Comparison of ENCODE assay signal across 8 cellular contexts in the genomic region with DNA sequence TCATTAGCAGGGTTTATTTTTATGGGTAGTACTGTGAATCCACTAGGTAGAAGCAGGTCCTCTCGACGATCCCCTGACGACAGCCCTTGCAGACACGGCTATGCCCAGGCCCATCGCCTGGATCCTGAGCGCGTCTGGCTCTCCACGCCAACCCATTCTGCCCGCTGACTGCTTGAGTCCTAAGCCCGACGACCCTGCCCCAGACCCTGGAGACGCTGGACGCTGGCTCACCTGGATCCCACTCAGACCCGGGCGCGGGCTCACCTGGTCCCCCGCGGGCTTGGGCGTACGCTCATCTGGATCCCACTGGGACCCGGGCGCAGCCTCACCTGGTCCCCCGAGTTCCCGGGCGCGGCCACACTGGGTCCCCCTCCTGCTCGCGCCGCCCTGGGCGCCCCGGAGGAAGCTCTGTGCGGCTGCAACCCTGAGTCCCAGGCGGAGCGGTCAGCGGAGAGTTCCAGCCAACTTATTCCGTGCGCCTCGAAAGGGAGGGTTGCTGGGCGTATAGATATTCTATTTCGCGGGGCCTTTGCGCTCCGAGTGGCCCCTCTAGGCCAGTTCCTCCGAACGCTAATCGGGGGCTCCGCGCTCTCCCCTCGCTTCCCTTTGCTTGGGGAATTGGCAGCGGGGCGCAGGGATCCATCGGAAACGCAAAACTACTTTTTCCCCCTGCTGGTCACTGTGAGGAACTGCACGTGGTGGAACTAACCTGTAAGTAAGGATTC.
DNase-seq lines count a peak whose midpoint lies in the region; ATAC-seq and TF ChIP-seq lines count a peak whose summit lies in the region.

No MANE protein-coding gene starts in this region.

- H3K36me3 ChIP-seq in ES-I3 (ENCODE audit: insufficient read depth, low read length), result no peaks in the 10 kb centered on the region
- H3K36me3 ChIP-seq in lung (ENCODE audit: control insufficient read depth in 2 of 2, insufficient read depth in 2 of 2, low read length in 2 of 2), result no peaks in the 10 kb centered on the region

- TF ChIP-seq CTCF in lung (IDR thresholded peaks at IDR 0.05; ENCODE audit: control extremely low read depth, extremely low read depth), result peak; percentile 72

- peak; percentile 68 for DNase-seq in NCI-H510A (lab: John Stamatoyannopoulos, UW)
- peak; percentile 24 to 37 for DNase-seq in activated CD4-positive, alpha-beta T cell treated with anti-CD3 and anti-CD28 coated beads, Interleukin-2, amount 50 U/mL, for 4 hours
- peak; percentile 37 for DNase-seq in effector CD4-positive, alpha-beta T cell
- DNase-seq in lung (ENCODE audit: low spot score), result peak; percentile 48
- peak; percentile 23 to 32 (median 25) for DNase-seq in stimulated activated CD4-positive, alpha-beta T cell treated with anti-CD3 and anti-CD28 coated beads, TNF-alpha, amount 100 ng/mL, for 24 hours (ENCODE audit: low read depth in 3 of 3)

- H3K9me3 ChIP-seq in ES-I3 (ENCODE audit: control insufficient read depth, insufficient read depth, low read length), result no peaks in the 10 kb centered on the region; the same call in 1 of the 2 replicates
- no peaks in the 10 kb centered on the region for H3K9me3 ChIP-seq in lung (ENCODE audit: control insufficient read depth in 2 of 2, insufficient read depth in 1 of 2, low read length in 1 of 2)

- no peaks in the 10 kb centered on the region for H3K27me3 ChIP-seq in lung (ENCODE audit: control insufficient read depth, insufficient read depth)

- H3K4me3 ChIP-seq in lung, result peak overlapping the region; percentile 54

- ATAC-seq in HG02763 (IDR thresholded peaks at IDR 0.05; ENCODE audit: unreplicated experiment) (peak; percentile 43), lung (ENCODE audit: insufficient read depth, low FRiP score) (peak; percentile 93), HG03135 (IDR thresholded peaks at IDR 0.05; ENCODE audit: unreplicated experiment) (no peak)

- H3K4me1 ChIP-seq in ES-I3 (ENCODE audit: insufficient read depth, low read length), result peaks cover 9% of the 10 kb centered on the region
- peaks cover 0 to 5% of the 10 kb centered on the region in 2 donors for H3K4me1 ChIP-seq in lung (ENCODE audit: control insufficient read depth in 2 of 2, insufficient read depth in 2 of 2, low read length in 2 of 2)

- no peak overlapping the region for H3K27ac ChIP-seq in lung (ENCODE audit: low read depth in 1 of 2, low read length in 1 of 2)

- 8% methylated on average over 53 to 54 of the region's 54 CpGs for WGBS in lung, 2 donors

- peak overlapping the region; percentile 98 for H3K9ac ChIP-seq in ES-I3 (ENCODE audit: low read depth, low read length)
